ENCODE assay signal across 18 cellular contexts in the genomic region with DNA sequence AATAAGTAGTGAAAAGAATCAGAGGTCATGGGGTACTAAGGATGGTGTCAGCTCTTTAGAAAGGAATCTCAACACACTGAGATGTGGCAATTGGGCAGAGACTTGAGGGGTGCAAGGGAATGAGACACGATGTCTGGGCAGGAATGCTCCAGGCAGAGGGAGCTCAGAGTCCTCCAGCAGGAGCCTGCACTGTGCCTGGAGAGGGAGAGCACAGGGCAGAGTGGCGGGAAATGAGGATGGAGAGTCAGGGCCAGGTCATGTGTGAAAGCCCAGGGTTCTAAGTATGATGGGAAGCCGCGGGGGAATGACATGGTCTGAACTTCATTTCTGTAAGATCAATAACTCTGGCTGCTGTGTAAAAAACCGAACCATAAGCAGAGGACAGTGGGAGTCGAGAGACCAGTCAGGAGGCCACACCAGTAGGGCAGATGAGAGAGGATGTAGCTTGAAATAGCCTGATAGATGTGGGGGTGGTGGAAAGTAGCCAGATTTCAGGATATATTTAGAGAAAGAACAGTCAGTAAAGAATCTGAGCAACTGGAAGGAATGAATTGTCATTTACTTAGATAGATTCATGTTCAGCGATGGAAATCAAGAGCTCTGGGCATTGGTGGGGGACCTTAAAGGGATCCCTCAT.
DNase-seq lines count a peak whose midpoint lies in the region; ATAC-seq and TF ChIP-seq lines count a peak whose summit lies in the region.
"Had no signal": no experiment of that assay in that cellular context is flagged by ENCODE, and none has a peak within 500 bp of the region (broad histone marks: within the 10 kb centered on the region; RNA-seq: fewer than 3 reads in every experiment).

No MANE protein-coding gene starts in this region.

- peak overlapping the region; percentile 93 for H3K27ac ChIP-seq in skeletal muscle tissue (ENCODE audit: low read depth, low read length)
- H3K27ac ChIP-seq: Peyer's patch had no signal

- peak overlapping the region; percentile 3 to 61 (median 58) for H3K9ac ChIP-seq in skeletal muscle tissue (ENCODE audit: low read depth in 1 of 3, low read length in 3 of 3)

- peaks cover 52 to 57% (median 52%) of the 10 kb centered on the region in 3 donors for H3K4me1 ChIP-seq in skeletal muscle tissue (ENCODE audit: control insufficient read depth in 3 of 3, insufficient read depth in 3 of 3, low read length in 3 of 3)
- H3K4me1 ChIP-seq: Peyer's patch had no signal

- ATAC-seq in Right ventricle myocardium superior (ENCODE audit: poor library complexity) (peak; percentile 87), GM21576 (IDR thresholded peaks at IDR 0.05; ENCODE audit: unreplicated experiment) (no peak)

- intact Hi-C loops in Right ventricle myocardium superior (cut with DNase I): no loop called here

- in situ Hi-C loops in astrocyte of the spinal cord (cut with HindIII; ENCODE audit: low sequenced_read_pairs): no loop called here

- peak; percentile 3 for DNase-seq in astrocyte of the spinal cord (ENCODE audit: low read depth, low spot score)
- no peak for DNase-seq in Right ventricle myocardium superior
- DNase-seq in myocyte (ENCODE audit: low read depth): peak; percentile 83
- no peak for DNase-seq in globus pallidus (ENCODE audit: low spot score)
- DNase-seq in C1 segment of cervical spinal cord (lab: John Stamatoyannopoulos, UW): no peak
- DNase-seq: ACHN; AML-193; CD4-positive, CD25-positive, alpha-beta regulatory T cell; H9; MG63; NCI-H1105 treated with DMSO at 0.1 percent for 48 hours; NCI-H1694 treated with DMSO at 0.1 percent for 48 hours; NCI-H226; NCI-H524 treated with DMSO at 0.1 percent for 48 hours; Peyer's patch; SHP77 treated with DMSO at 0.1 percent for 48 hours had no signal

- no peak for TF ChIP-seq CTCF in astrocyte of the spinal cord (IDR thresholded peaks at IDR 0.05; ENCODE audit: low read depth, low read length)

- H3K4me3 ChIP-seq in astrocyte of the spinal cord (ENCODE audit: low read depth, low read length): no peak overlapping the region
- H3K4me3 ChIP-seq in skeletal muscle tissue (ENCODE audit: low read length in 3 of 3): peak overlapping the region in 2 of 3 donors; percentile 9 to 60
- H3K4me3 ChIP-seq: MG63, Peyer's patch had no signal

- no peaks in the 10 kb centered on the region for H3K27me3 ChIP-seq in skeletal muscle tissue (ENCODE audit: control insufficient read depth in 3 of 3, insufficient read depth in 3 of 3, low read length in 3 of 3)
- H3K27me3 ChIP-seq: MG63, Peyer's patch had no signal

- H3K9me3 ChIP-seq in skeletal muscle tissue (ENCODE audit: control insufficient read depth in 3 of 3, low read length in 3 of 3): no peaks in the 10 kb centered on the region
- H3K9me3 ChIP-seq: MG63, Peyer's patch had no signal

- H3K36me3 ChIP-seq in skeletal muscle tissue (ENCODE audit: control insufficient read depth in 3 of 3, insufficient read depth in 3 of 3, low read length in 3 of 3): no peaks in the 10 kb centered on the region
- H3K36me3 ChIP-seq: MG63, Peyer's patch had no signal

Comparison
In these comparisons a context has a peak if more than half of its experiments do, and no peak if none do; other contexts are left out.
1. DNase-seq: peak in astrocyte of the spinal cord (single experiment) and myocyte (single experiment); none in Right ventricle myocardium superior (single experiment), globus pallidus (single experiment) and C1 segment of cervical spinal cord (0 of 14).